ENCODE assay signal across 8 cellular contexts in the genomic region with DNA sequence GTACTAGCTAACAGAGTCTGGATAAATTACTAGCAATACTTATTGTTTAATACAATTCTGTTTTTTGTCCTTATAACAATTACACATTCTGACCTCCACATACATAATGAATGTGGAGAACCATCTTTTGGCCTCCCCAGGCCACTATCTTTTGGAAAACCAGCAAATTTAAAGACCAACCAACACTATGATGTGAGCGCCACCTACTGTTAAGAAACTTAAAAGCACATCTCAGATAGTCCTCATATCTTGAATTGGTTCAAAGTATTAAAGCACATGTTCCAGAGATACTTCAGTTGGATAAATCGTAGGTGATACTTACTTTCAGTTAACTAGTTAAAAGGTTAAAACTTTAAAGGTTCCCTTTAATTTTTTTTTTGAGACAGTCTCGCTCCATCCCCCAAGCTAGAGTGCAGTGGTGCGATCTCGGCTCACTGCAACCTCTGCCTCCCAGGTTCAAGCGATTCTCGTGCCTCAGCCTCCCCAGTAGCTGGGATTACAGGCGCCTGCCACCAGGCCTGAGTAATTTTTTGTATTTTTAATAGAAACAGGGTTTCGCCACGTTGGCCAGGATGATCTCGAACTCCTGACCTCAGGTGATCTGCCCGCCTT. TPM values are rescaled to one million over a fixed set of nuclear protein-coding genes. Genes with fewer than 3 reads are reported as not detected.
DNase-seq lines count a peak whose midpoint lies in the region; ATAC-seq and TF ChIP-seq lines count a peak whose summit lies in the region.

No MANE protein-coding gene starts in this region.

- no peak overlapping the region for H3K27ac Mint-ChIP-seq in nephron progenitor cell

- H3K4me1 Mint-ChIP-seq in nephron progenitor cell, result peaks cover 12% of the 10 kb centered on the region

- peaks cover 8% of the 10 kb centered on the region for H3K27me3 Mint-ChIP-seq in nephron progenitor cell (ENCODE audit: low read depth, poor library complexity)

- TF ChIP-seq CTCF in AG04449 (IDR thresholded peaks at IDR 0.05; ENCODE audit: insufficient read depth, low read length, missing control alignments) (peak; percentile 58), GM06990 (IDR thresholded peaks at IDR 0.05; ENCODE audit: insufficient read depth, low read length, poor library complexity, severe bottlenecking) (peak; percentile 66), RWPE1 (conservative IDR thresholded peaks at IDR 0.05; ENCODE audit: low read depth) (peak; percentile 76), nephron progenitor cell (IDR thresholded peaks at IDR 0.05) (peak; percentile 84)

- H3K4me3 ChIP-seq in AG04449 (ENCODE audit: low read depth, low read length) (no peak overlapping the region), GM06990 (replicated peaks; ENCODE audit: low read depth, low read length) (no peak overlapping the region)

- no peaks in the 10 kb centered on the region for H3K27me3 ChIP-seq in GM06990 (replicated peaks; ENCODE audit: control insufficient read depth, insufficient read depth, low read length)

- H3K27ac ChIP-seq in RWPE1, result no peak overlapping the region

- H3K9me3 Mint-ChIP-seq in nephron progenitor cell, result no peaks in the 10 kb centered on the region

- CTCF ChIA-PET in AG04449 (lab: Yijun Ruan, JAX), result interaction anchor here (0.9 to 5.4 kb wide), 15 partner anchors 9 to 325 kb away, joined by 3 to 120 read pairs (median 3); no protein-coding TSS in a partner anchor
- CTCF ChIA-PET in RWPE1 (lab: Yijun Ruan, JAX), result interaction anchor here (0.6 to 2.4 kb wide), 9 partner anchors 10 to 378 kb away, joined by 3 to 39 read pairs (median 3); no protein-coding TSS in a partner anchor

- ATAC-seq in esophagus mucosa, result peak; percentile 58

- DNase-seq in AG04449 (ENCODE audit: low read depth, low spot score) (peak; percentile 12), GM06990 (ENCODE audit: extremely low read depth, insufficient read length) (peak; percentile 14), M059J (ENCODE audit: low read depth) (peak; percentile 69), RWPE1 (ENCODE audit: low spot score) (peak; percentile 58), nephron progenitor cell (peak; percentile 28), NK-92 (lab: John Stamatoyannopoulos, UW; ENCODE audit: unreplicated experiment) (no peak)
- no peak for DNase-seq in effector CD4-positive, alpha-beta T cell

- no peaks in the 10 kb centered on the region for H3K36me3 Mint-ChIP-seq in nephron progenitor cell (ENCODE audit: low read depth)

- POLR2A ChIA-PET in AG04449 (lab: Yijun Ruan, JAX), result no interaction called here
- POLR2A ChIA-PET in RWPE1 (lab: Yijun Ruan, JAX; ENCODE audit: low non-redundant PET), result no interaction called here

- H3K36me3 ChIP-seq in GM06990 (ENCODE audit: control insufficient read depth, insufficient read depth, low read length), result no peaks in the 10 kb centered on the region

- no peak overlapping the region for H3K4me3 Mint-ChIP-seq in nephron progenitor cell

RNA-seq across cellular contexts. Expression of gene USP1, which starts 29.3 kb away (rescaled TPM):
- 59.5 and 68.6 TPM in 2 replicates for total RNA-seq in M059J (2014; rRNA removed; shearing (Covaris generic))
- 20.0 TPM for total RNA-seq in esophagus mucosa

Comparison
In these comparisons a context has a peak if more than half of its experiments do, and no peak if none do; other contexts are left out.
1. DNase-seq: peak in AG04449 (single experiment), GM06990 (single experiment), M059J (single experiment), RWPE1 (single experiment) and nephron progenitor cell (single experiment); none in NK-92 (single experiment) and effector CD4-positive, alpha-beta T cell (single experiment).
2. Peak in every context shown above with its lines, with median percentiles within 50 percentile points of each other: CTCF ChIP-seq.